Comparison of ENCODE assay signal across 10 cellular contexts in the genomic region with DNA sequence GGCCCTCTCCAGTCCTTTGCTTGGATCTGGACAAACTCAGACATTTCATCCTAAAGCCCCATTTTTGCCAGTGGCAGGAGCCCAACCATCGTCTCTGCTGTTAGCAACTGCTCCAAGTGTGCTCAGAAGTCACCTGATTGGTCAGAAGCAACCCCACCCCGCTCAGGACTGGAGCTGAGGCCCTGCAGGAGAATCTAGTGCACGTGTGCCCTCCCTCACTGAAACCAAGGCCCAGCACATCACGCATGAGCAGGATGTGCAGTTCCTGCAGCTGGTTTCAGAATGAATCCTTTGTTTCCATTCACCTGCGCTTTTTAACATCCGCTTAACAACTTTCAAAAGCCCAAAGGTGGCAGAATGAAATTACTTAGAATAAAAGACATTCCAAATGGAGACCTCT.
A peak's percentile ranks its signal among the peaks of the same experiment; 100 is the strongest.
DNase-seq lines count a peak whose midpoint lies in the region; ATAC-seq and TF ChIP-seq lines count a peak whose summit lies in the region.
"Had no signal": no experiment of that assay in that cellular context is flagged by ENCODE, and none has a peak within 500 bp of the region (broad histone marks: within the 10 kb centered on the region; RNA-seq: fewer than 3 reads in every experiment).

No MANE protein-coding gene starts in this region.

- WGBS in ovary, 3 donors = 67 to 69% (median 68%) methylated on average over 6 of the region's 6 CpGs

- H3K27me3 Mint-ChIP-seq in T-helper 2 cell treated with Interferon-gamma antibody and Interleukin-4, amounts not matched to agents 5 μg/mL and 100 μg/mL, for 36 hours (ENCODE audit: low read depth) = peaks cover 4% of the 10 kb centered on the region

- TF ChIP-seq EP300 in ovary (IDR thresholded peaks at IDR 0.05) = no peak

- peak; percentile 74 for DNase-seq in T-helper 2 cell treated with Interferon-gamma antibody and Interleukin-4, amounts not matched to agents 5 μg/mL and 100 μg/mL, for 36 hours (ENCODE audit: low spot score)
- DNase-seq in left colon (peak in 1 of 2 donors; percentile 49), ovary (no peak), NCI-H69 (lab: John Stamatoyannopoulos, UW) (no peak), vagina (ENCODE audit: extremely low spot score in 2 of 2) (no peak), erythroblast (lab: John Stamatoyannopoulos, UW) (no peak)

- ATAC-seq in GM18868 (IDR thresholded peaks at IDR 0.05; ENCODE audit: unreplicated experiment) = peak; percentile 97
- peak; percentile 97 for ATAC-seq in HG02678 (IDR thresholded peaks at IDR 0.05; ENCODE audit: unreplicated experiment)
- ATAC-seq in left colon = peak; percentile 31

- H3K4me1 ChIP-seq in ovary (ENCODE audit: insufficient read depth) (peaks cover 5% of the 10 kb centered on the region), vagina (peaks cover 9% of the 10 kb centered on the region)
- H3K4me1 ChIP-seq: HAP-1 had no signal

- H3K36me3 Mint-ChIP-seq in T-helper 2 cell treated with Interferon-gamma antibody and Interleukin-4, amounts not matched to agents 5 μg/mL and 100 μg/mL, for 36 hours (ENCODE audit: low read depth) = peaks cover 1% of the 10 kb centered on the region

- H3K36me3 ChIP-seq in ovary (no peaks in the 10 kb centered on the region), vagina (no peaks in the 10 kb centered on the region)
- H3K36me3 ChIP-seq: HAP-1, neutrophil had no signal

- peaks cover 0 to 4% of the 10 kb centered on the region in 2 donors for H3K9me3 ChIP-seq in ovary
- H3K9me3 ChIP-seq in vagina = no peaks in the 10 kb centered on the region
- H3K9me3 ChIP-seq: HAP-1, neutrophil had no signal

- no peaks in the 10 kb centered on the region for H3K27me3 ChIP-seq in ovary
- H3K27me3 ChIP-seq in vagina = no peaks in the 10 kb centered on the region
- H3K27me3 ChIP-seq: neutrophil had no signal

- no peak overlapping the region for H3K27ac ChIP-seq in ovary
- H3K27ac ChIP-seq in vagina = no peak overlapping the region
- H3K27ac ChIP-seq: neutrophil had no signal

- H3K9me3 Mint-ChIP-seq in T-helper 2 cell treated with Interferon-gamma antibody and Interleukin-4, amounts not matched to agents 5 μg/mL and 100 μg/mL, for 36 hours = no peaks in the 10 kb centered on the region

- TF ChIP-seq CTCF in ovary (IDR thresholded peaks at IDR 0.05) (no peak), vagina (IDR thresholded peaks at IDR 0.05) (no peak)

- H3K4me3 ChIP-seq in ovary (no peak overlapping the region), vagina (no peak overlapping the region)
- H3K4me3 ChIP-seq: HAP-1 had no signal

- H3K27ac Mint-ChIP-seq in T-helper 2 cell treated with Interferon-gamma antibody and Interleukin-4, amounts not matched to agents 5 μg/mL and 100 μg/mL, for 36 hours = peak overlapping the region; percentile 38

- H3K4me3 Mint-ChIP-seq in T-helper 2 cell treated with Interferon-gamma antibody and Interleukin-4, amounts not matched to agents 5 μg/mL and 100 μg/mL, for 36 hours = peak overlapping the region; percentile 67

- H3K4me1 Mint-ChIP-seq in T-helper 2 cell treated with Interferon-gamma antibody and Interleukin-4, amounts not matched to agents 5 μg/mL and 100 μg/mL, for 36 hours (ENCODE audit: low read depth) = peaks cover 14% of the 10 kb centered on the region

- TF ChIP-seq POLR2A in ovary (IDR thresholded peaks at IDR 0.05) (no peak), vagina (IDR thresholded peaks at IDR 0.05) (no peak), erythroblast (IDR thresholded peaks at IDR 0.05; ENCODE audit: low read length) (no peak)

- intact Hi-C loops in left colon (cut with DNase I, micrococcal nuclease) (no loop called here), ovary (cut with DNase I) (no loop called here), vagina (cut with DNase I) (no loop called here)

Comparison
In these comparisons a context has a peak if more than half of its experiments do, and no peak if none do; other contexts are left out.
1. ATAC-seq: peak in every context shown above with its lines; median percentile 97 in GM18868; 97 in HG02678; 31 in left colon.